Comparison of ENCODE assay signal across 19 cellular contexts in genomic region chr1:169053196-169053595, GRCh38. TPM values are rescaled to one million over a fixed set of nuclear protein-coding genes. Genes with fewer than 3 reads are reported as not detected.
DNase-seq lines count a peak whose midpoint lies in the region; ATAC-seq, FAIRE-seq and TF ChIP-seq lines count a peak whose summit lies in the region.
"Had no signal": no experiment of that assay in that cellular context is flagged by ENCODE, and none has a peak within 500 bp of the region (broad histone marks: within the 10 kb centered on the region; RNA-seq: fewer than 3 reads in every experiment).

No MANE protein-coding gene starts in this region.

- no peak overlapping the region for H2AFZ ChIP-seq in hepatocyte

- H3K9me3 Mint-ChIP-seq in activated T-helper 17 cell treated with anti-CD3 and anti-CD28 coated beads, Interleukin-2, amount 50 U/mL, for 72 hours, result no peaks in the 10 kb centered on the region
- H3K9me3 Mint-ChIP-seq: CD4-positive, CD25-positive, alpha-beta regulatory T cell; H9 had no signal

- H3K9me2 ChIP-seq in hepatocyte (replicated peaks; ENCODE audit: insufficient read depth), result no peaks in the 10 kb centered on the region

- H3K27ac ChIP-seq in hepatocyte (peak overlapping the region; percentile 14), right atrium auricular region (no peak overlapping the region)

- H3K9me3 ChIP-seq in hepatocyte (ENCODE audit: low read depth) (no peaks in the 10 kb centered on the region), right atrium auricular region (no peaks in the 10 kb centered on the region)

- peak; percentile 24 for FAIRE-seq in GM18507 (lab: Jason Lieb, UNC)
- FAIRE-seq: H1 had no signal

- DNase-seq in GM18507 (ENCODE audit: extremely low spot score, insufficient read length, low read depth) (no peak), hepatocyte (ENCODE audit: low spot score) (no peak), right atrium auricular region (ENCODE audit: low spot score) (no peak), GDM1 (lab: John Stamatoyannopoulos, UW) (no peak), NCI-H345 treated with DMSO at 0.1 percent for 48 hours (lab: John Stamatoyannopoulos, UW; ENCODE audit: unreplicated experiment) (no peak)
- DNase-seq: 8988T; CD4-positive, CD25-positive, alpha-beta regulatory T cell; CD8-positive, alpha-beta memory T cell; COR-L47; DMS 273 treated with DMSO at 0.1 percent for 48 hours; DMS53; DND-41; EL; H9 had no signal

- H4K20me1 ChIP-seq in hepatocyte (ENCODE audit: insufficient read depth, poor library complexity, severe bottlenecking), result no peaks in the 10 kb centered on the region
- H4K20me1 ChIP-seq: BLaER1 treated with 17β-estradiol and CSF1 and Interleukin-3, amounts not matched to agents 10 nM and 100 nM had no signal

- peaks cover 12% of the 10 kb centered on the region for H3K27me3 Mint-ChIP-seq in activated T-helper 17 cell treated with anti-CD3 and anti-CD28 coated beads, Interleukin-2, amount 50 U/mL, for 72 hours
- H3K27me3 Mint-ChIP-seq: CD4-positive, CD25-positive, alpha-beta regulatory T cell had no signal

- peak; percentile 29 for ATAC-seq in activated T-helper 17 cell treated with anti-CD3 and anti-CD28 coated beads, Interleukin-2, amount 50 U/mL, for 72 hours (replicated peaks)
- no peak for ATAC-seq in GM21723 (IDR thresholded peaks at IDR 0.05; ENCODE audit: unreplicated experiment)

- WGBS in hepatocyte (ENCODE audit: low lambda C conversion rate, missing lambda C conversion rate), result 90% methylated on average over 4 of the region's 4 CpGs

- peaks cover 10% of the 10 kb centered on the region for H3K36me3 Mint-ChIP-seq in activated T-helper 17 cell treated with anti-CD3 and anti-CD28 coated beads, Interleukin-2, amount 50 U/mL, for 72 hours (ENCODE audit: low read depth)
- H3K36me3 Mint-ChIP-seq: CD4-positive, CD25-positive, alpha-beta regulatory T cell had no signal

- no peaks in the 10 kb centered on the region for H3K36me3 ChIP-seq in hepatocyte (replicated peaks; ENCODE audit: insufficient read depth, low read depth)
- no peaks in the 10 kb centered on the region for H3K36me3 ChIP-seq in right atrium auricular region
- H3K36me3 ChIP-seq: BLaER1 treated with 17β-estradiol and CSF1 and Interleukin-3, amounts not matched to agents 10 nM and 100 nM had no signal

- H3K4me3 ChIP-seq in hepatocyte, result no peak overlapping the region
- no peak overlapping the region for H3K4me3 ChIP-seq in right atrium auricular region
- H3K4me3 ChIP-seq: BLaER1 treated with 17β-estradiol and CSF1 and Interleukin-3, amounts not matched to agents 10 nM and 100 nM had no signal

- H3K27ac Mint-ChIP-seq in activated T-helper 17 cell treated with anti-CD3 and anti-CD28 coated beads, Interleukin-2, amount 50 U/mL, for 72 hours, result no peak overlapping the region
- H3K27ac Mint-ChIP-seq: B cell; CD4-positive, CD25-positive, alpha-beta regulatory T cell; H9 had no signal

- no peak for TF ChIP-seq CTCF in hepatocyte (IDR thresholded peaks at IDR 0.05; ENCODE audit: poor library complexity)
- TF ChIP-seq CTCF in right atrium auricular region (IDR thresholded peaks at IDR 0.05), result no peak

- H3K79me2 ChIP-seq in hepatocyte, result no peaks in the 10 kb centered on the region

- peaks cover 17% of the 10 kb centered on the region for H3K4me1 Mint-ChIP-seq in activated T-helper 17 cell treated with anti-CD3 and anti-CD28 coated beads, Interleukin-2, amount 50 U/mL, for 72 hours
- H3K4me1 Mint-ChIP-seq: B cell; CD8-positive, alpha-beta memory T cell had no signal

- H3K4me1 ChIP-seq in hepatocyte (ENCODE audit: insufficient read depth), result no peaks in the 10 kb centered on the region
- no peaks in the 10 kb centered on the region for H3K4me1 ChIP-seq in right atrium auricular region

- H3K27me3 ChIP-seq in hepatocyte (no peaks in the 10 kb centered on the region), right atrium auricular region (no peaks in the 10 kb centered on the region)
- H3K27me3 ChIP-seq: BLaER1 treated with 17β-estradiol and CSF1 and Interleukin-3, amounts not matched to agents 10 nM and 100 nM had no signal

- no peak overlapping the region for H3K4me3 Mint-ChIP-seq in activated T-helper 17 cell treated with anti-CD3 and anti-CD28 coated beads, Interleukin-2, amount 50 U/mL, for 72 hours
- H3K4me3 Mint-ChIP-seq: B cell; CD4-positive, CD25-positive, alpha-beta regulatory T cell; CD8-positive, alpha-beta memory T cell; H9 had no signal

- no peak overlapping the region for H3K4me2 ChIP-seq in hepatocyte

RNA-seq across cellular contexts. Expression of gene ATP1B1, which starts 53.3 kb away (rescaled TPM):
- 10 to 100 TPM in 1 of 2 donors, 1 to 10 TPM in 1; 3.4 to 51.8 TPM for total RNA-seq in activated T-helper 17 cell treated with anti-CD3 and anti-CD28 coated beads, Interleukin-2, amount 50 U/mL, for 72 hours
- total RNA-seq in hepatocyte (362 and 379 TPM in 2 replicates), right atrium auricular region (100 to 1,000 TPM; 200 to 342 TPM)
- polyA plus RNA-seq in hepatocyte, result 123 and 128 TPM in 2 replicates
